ENCODE assay signal across 8 cellular contexts in the genomic region with DNA sequence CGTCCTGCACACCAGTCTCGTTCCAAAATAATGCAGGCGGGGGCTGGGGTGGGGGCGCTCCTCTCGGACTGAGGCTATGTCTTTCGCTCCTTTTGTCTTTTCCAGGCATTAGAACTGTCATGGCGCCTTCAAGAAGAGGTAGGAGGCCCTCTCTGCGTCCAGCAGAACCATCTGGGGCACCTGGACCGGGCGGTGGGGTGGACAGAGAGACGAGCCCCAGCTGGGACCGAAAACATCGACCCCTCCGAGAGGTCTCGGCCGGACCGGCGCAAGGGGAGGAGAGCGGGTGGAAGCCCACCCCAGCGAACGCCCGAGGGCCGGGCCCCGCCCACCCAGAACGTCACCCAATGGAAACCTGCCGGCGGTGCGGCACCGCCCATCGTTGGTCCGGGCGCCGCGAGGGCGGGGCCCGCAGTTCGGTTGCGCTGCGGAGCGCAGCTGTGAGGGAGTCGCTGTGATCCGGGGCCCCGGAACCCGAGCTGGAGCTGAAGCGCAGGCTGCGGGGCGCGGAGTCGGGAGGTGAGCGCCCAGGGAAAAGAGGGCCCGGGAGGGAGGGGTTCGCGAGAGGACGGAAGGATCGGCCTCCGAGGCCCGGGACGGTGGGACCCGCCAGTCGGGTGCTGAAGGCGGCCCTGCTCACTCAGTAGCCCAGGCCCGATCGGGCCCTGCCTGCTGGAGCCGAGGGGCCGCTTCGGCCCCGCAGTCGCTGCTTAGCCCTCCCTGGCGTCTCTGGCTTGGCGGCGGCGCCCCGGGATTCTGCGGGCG. TPM values are rescaled to one million over a fixed set of nuclear protein-coding genes. Genes with fewer than 3 reads are reported as not detected.
DNase-seq lines count a peak whose midpoint lies in the region; ATAC-seq and TF ChIP-seq lines count a peak whose summit lies in the region.

Gene NRBP1 (plus strand): TSS at position 419 of the 765 bp plus-strand sequence. CDS start 4,643 bp downstream, outside the sequence.

- WGBS in ovary, 3 donors, result 0 to 1% (median 0%) methylated on average over 68 to 75 of the region's 75 CpGs
- under 1% methylated on average over 75 of the region's 75 CpGs for WGBS in thymus

- H2AFZ ChIP-seq in SU-DHL-6 (ENCODE audit: low read depth, low read length, severe bottlenecking), result peak within 1 kb of the TSS; percentile 81

- H3K4me2 ChIP-seq in SU-DHL-6 (ENCODE audit: low read depth, low read length, poor library complexity, severe bottlenecking), result peak within 1 kb of the TSS; percentile 86

- peak; percentile 92 for DNase-seq in GM12865 (ENCODE audit: low read depth)
- peak; percentile 81 for DNase-seq in NCI-H1105 treated with DMSO at 0.1 percent for 48 hours (lab: John Stamatoyannopoulos, UW)
- DNase-seq in activated naive CD8-positive, alpha-beta T cell treated with anti-CD3 and anti-CD28 coated beads, Interleukin-2, amount 10 ng/mL, durations not matched to agents 7 days and 5 days, result peak; percentile 98
- DNase-seq in head of caudate nucleus, result peak; percentile 86 to 98 (median 95)
- DNase-seq in ovary, result peak; percentile 90 to 97 (median 93)

- peak within 1 kb of the TSS; percentile 86 for H3K9ac ChIP-seq in SU-DHL-6 (ENCODE audit: low read length)

- TF ChIP-seq POLR2A in ovary (IDR thresholded peaks at IDR 0.05), result peak; percentile 90

- no peaks in the 10 kb centered on the region for H3K27me3 ChIP-seq in SU-DHL-6 (ENCODE audit: low read length)
- H3K27me3 ChIP-seq in ovary, result no peaks in the 10 kb centered on the region
- H3K27me3 ChIP-seq in thymus (ENCODE audit: control insufficient read depth, insufficient read depth), result no peaks in the 10 kb centered on the region

- TF ChIP-seq CTCF in GM12865 (IDR thresholded peaks at IDR 0.05; ENCODE audit: insufficient read depth, low read depth, low read length, missing control alignments) (no peak), SU-DHL-6 (IDR thresholded peaks at IDR 0.05; ENCODE audit: insufficient read depth, low read length, poor library complexity, severe bottlenecking) (no peak), ovary (IDR thresholded peaks at IDR 0.05) (peak in 1 of 3 donors; percentile 6)

- no peaks in the 10 kb centered on the region for H3K9me3 Mint-ChIP-seq in activated naive CD8-positive, alpha-beta T cell treated with anti-CD3 and anti-CD28 coated beads, Interleukin-2, amount 10 ng/mL, durations not matched to agents 7 days and 5 days

- peak within 1 kb of the TSS; percentile 99 for H3K27ac Mint-ChIP-seq in activated naive CD8-positive, alpha-beta T cell treated with anti-CD3 and anti-CD28 coated beads, Interleukin-2, amount 10 ng/mL, durations not matched to agents 7 days and 5 days

- H4K20me1 ChIP-seq in SU-DHL-6 (ENCODE audit: low read depth, low read length), result no peaks in the 10 kb centered on the region

- H3K4me1 ChIP-seq in ovary (ENCODE audit: insufficient read depth) (peaks cover 8% of the 10 kb centered on the region), thymus (ENCODE audit: control insufficient read depth, insufficient read depth, low read length) (peaks cover 13% of the 10 kb centered on the region)

- H3K4me3 Mint-ChIP-seq in activated naive CD8-positive, alpha-beta T cell treated with anti-CD3 and anti-CD28 coated beads, Interleukin-2, amount 10 ng/mL, durations not matched to agents 7 days and 5 days, result peak within 1 kb of the TSS; percentile 99

- H3K4me3 ChIP-seq in GM12865 (ENCODE audit: low read depth, low read length) (peak within 1 kb of the TSS; percentile 93), SU-DHL-6 (ENCODE audit: insufficient read depth, low read length, poor library complexity, severe bottlenecking) (peak within 1 kb of the TSS; percentile 74), ovary (peak within 1 kb of the TSS; percentile 98), thymus (ENCODE audit: low read length) (peak within 1 kb of the TSS; percentile 91)

- peaks cover 2% of the 10 kb centered on the region for H3K27me3 Mint-ChIP-seq in activated naive CD8-positive, alpha-beta T cell treated with anti-CD3 and anti-CD28 coated beads, Interleukin-2, amount 10 ng/mL, durations not matched to agents 7 days and 5 days

- intact Hi-C loops in head of caudate nucleus (cut with DNase I) (loop anchor here (2.0 to 5.0 kb wide), 5 partner anchors 20 to 216 kb away; partner anchors contain the start of genes ATRAID, EIF2B4, GTF3C2 and IFT172), ovary (cut with DNase I) (loop anchor here in 1 of 4 donors (10.0 kb wide), 1 partner anchor 54 kb away; the partner anchor contains the start of genes EIF2B4 and SNX17)

- H3F3A ChIP-seq in SU-DHL-6 (ENCODE audit: insufficient read depth), result peaks cover 11% of the 10 kb centered on the region

- H3K4me1 Mint-ChIP-seq in activated naive CD8-positive, alpha-beta T cell treated with anti-CD3 and anti-CD28 coated beads, Interleukin-2, amount 10 ng/mL, durations not matched to agents 7 days and 5 days, result peaks cover 19% of the 10 kb centered on the region

- no peak for TF ChIP-seq EP300 in ovary (IDR thresholded peaks at IDR 0.05)

- H3K36me3 Mint-ChIP-seq in activated naive CD8-positive, alpha-beta T cell treated with anti-CD3 and anti-CD28 coated beads, Interleukin-2, amount 10 ng/mL, durations not matched to agents 7 days and 5 days, result peaks cover 6% of the 10 kb centered on the region

- no peaks in the 10 kb centered on the region for H3K9me2 ChIP-seq in SU-DHL-6 (replicated peaks; ENCODE audit: insufficient read depth, low read length)

- POLR2A ChIA-PET in activated naive CD8-positive, alpha-beta T cell treated with anti-CD3 and anti-CD28 coated beads, Interleukin-2, amount 10 ng/mL, durations not matched to agents 7 days and 5 days (lab: Charles Lee), result interaction anchor here (0.6 to 7.4 kb wide), 15 partner anchors 8 to 305 kb away, joined by 3 to 91 read pairs (median 4); partner anchors contain the start of genes ABHD1, CCDC121, EIF2B4 and GPN1

- H3K36me3 ChIP-seq in SU-DHL-6 (ENCODE audit: low read length), result no peaks in the 10 kb centered on the region
- no peaks in the 10 kb centered on the region for H3K36me3 ChIP-seq in ovary
- H3K36me3 ChIP-seq in thymus (ENCODE audit: control insufficient read depth, insufficient read depth), result peaks cover 3% of the 10 kb centered on the region

- no peaks in the 10 kb centered on the region for H3K9me3 ChIP-seq in SU-DHL-6 (ENCODE audit: insufficient read depth, low read length)
- no peaks in the 10 kb centered on the region for H3K9me3 ChIP-seq in ovary
- no peaks in the 10 kb centered on the region for H3K9me3 ChIP-seq in thymus (ENCODE audit: control insufficient read depth)

- ATAC-seq in HG02642 (IDR thresholded peaks at IDR 0.05; ENCODE audit: poor library complexity, unreplicated experiment), result peak; percentile 88
- peak; percentile 88 for ATAC-seq in activated naive CD8-positive, alpha-beta T cell treated with anti-CD3 and anti-CD28 coated beads, Interleukin-2, amount 10 ng/mL, durations not matched to agents 7 days and 5 days (ENCODE audit: low read depth)

- peaks cover 29% of the 10 kb centered on the region for H3K79me2 ChIP-seq in SU-DHL-6 (ENCODE audit: insufficient read depth, low read length)

- H3K27ac ChIP-seq in SU-DHL-6 (ENCODE audit: low read depth, low read length), result peak within 1 kb of the TSS; percentile 75
- peak within 1 kb of the TSS; percentile 93 to 97 for H3K27ac ChIP-seq in ovary
- H3K27ac ChIP-seq in thymus (ENCODE audit: low read depth), result peak within 1 kb of the TSS; percentile 97

RNA-seq across cellular contexts. Expression of gene NRBP1, which starts in this region (rescaled TPM):
- 10 to 100 TPM; 92.2 to 92.5 TPM for total RNA-seq in activated naive CD8-positive, alpha-beta T cell treated with anti-CD3 and anti-CD28 coated beads, Interleukin-2, amount 10 ng/mL, durations not matched to agents 7 days and 5 days
- total RNA-seq in ovary, result 100 to 1,000 TPM in 1 of 7 donors, 10 to 100 TPM in 6; 50.8 to 108 (median 90.0) TPM
- polyA plus RNA-seq in ovary, result 100 to 1,000 TPM in 1 of 2 donors, 10 to 100 TPM in 1; 79.0 to 169 TPM
- polyA plus RNA-seq in thymus, result 56.4 TPM

Comparison
In these comparisons a context has a peak if more than half of its experiments do, and no peak if none do; other contexts are left out.
1. Peak in every context shown above with its lines: DNase-seq, ATAC-seq, H3K4me3 ChIP-seq and H3K27ac ChIP-seq.